In genomic region chr22:50562523-50563409, GRCh38 we compare ENCODE assay signal across 8 cellular contexts. TPM values are rescaled to one million over a fixed set of nuclear protein-coding genes. Genes with fewer than 3 reads are reported as not detected.
DNase-seq lines count a peak whose midpoint lies in the region; ATAC-seq and TF ChIP-seq lines count a peak whose summit lies in the region.

Gene SYCE3, minus strand, starts transcription at chr22:50562919. Its CDS starts 6,514 bp downstream, at chr22:50556405.

- H3K4me1 Mint-ChIP-seq in type B pancreatic cell (ENCODE audit: unreplicated experiment) = peaks cover 12% of the 10 kb centered on the region

- ATAC-seq in HG02642 (IDR thresholded peaks at IDR 0.05; ENCODE audit: poor library complexity, unreplicated experiment) = peak; percentile 95

- intact Hi-C loops in cardiac septum (cut with DNase I) = loop anchor here (1.0 to 5.0 kb wide), 3 partner anchors 16 to 35 kb away; partner anchors contain the start of genes CHKB, CPT1B and SCO2

- peak within 1 kb of the TSS; percentile 81 for H3K4me3 ChIP-seq in GM12865 (ENCODE audit: low read depth, low read length)

- peak within 1 kb of the TSS; percentile 87 for H3K27ac Mint-ChIP-seq in type B pancreatic cell

- H3K4me3 Mint-ChIP-seq in type B pancreatic cell = peak within 1 kb of the TSS; percentile 97

- H3K27me3 Mint-ChIP-seq in type B pancreatic cell = peaks cover 28% of the 10 kb centered on the region

- peak; percentile 94 for TF ChIP-seq CTCF in GM12865 (IDR thresholded peaks at IDR 0.05; ENCODE audit: insufficient read depth, low read depth, low read length, missing control alignments)
- TF ChIP-seq CTCF in type B pancreatic cell (conservative IDR thresholded peaks at IDR 0.05) = peak; percentile 99

- peak; percentile 97 for DNase-seq in GM12865 (ENCODE audit: low read depth)
- peak; percentile 92 for DNase-seq in NCI-H1105 treated with DMSO at 0.1 percent for 48 hours (lab: John Stamatoyannopoulos, UW)
- peak; percentile 96 for DNase-seq in SKM-1 treated with dmso at 0.1 percent for 144 hours (lab: John Stamatoyannopoulos, UW; ENCODE audit: unreplicated experiment)
- peak; percentile 95 for DNase-seq in activated naive CD8-positive, alpha-beta T cell treated with anti-CD3 and anti-CD28 coated beads, Interleukin-2, amount 50 U/mL, for 16 hours (ENCODE audit: low read depth, low spot score)
- peak; percentile 100 for DNase-seq in cardiac septum (ENCODE audit: low spot score)
- DNase-seq in pons (ENCODE audit: low spot score) = peak; percentile 95
- DNase-seq in type B pancreatic cell (ENCODE audit: extremely low spot score, unreplicated experiment) = peak; percentile 98

- H3K9me3 Mint-ChIP-seq in type B pancreatic cell = no peaks in the 10 kb centered on the region

- no peaks in the 10 kb centered on the region for H3K36me3 Mint-ChIP-seq in type B pancreatic cell

RNA-seq across cellular contexts. Expression of gene SYCE3, which starts in this region (rescaled TPM):
- not detected for total RNA-seq in cardiac septum
- not detected in 2 replicates for total RNA-seq in type B pancreatic cell (ENCODE audit: low replicate concordance)

Comparison
In these comparisons a context has a peak if more than half of its experiments do, and no peak if none do; other contexts are left out.
1. Peak in every context shown above with its lines: DNase-seq, ATAC-seq and H3K4me3 ChIP-seq.
2. Peak in DNase-seq in cardiac septum; RNA of the gene not detected or under 1 TPM.
3. Peak in DNase-seq in type B pancreatic cell; RNA of the gene not detected or under 1 TPM.